1 cellular context compared by ENCODE assay signal in genomic region chr6:52990342-52990741, GRCh38.
TF ChIP-seq lines count a peak whose summit lies in the region.

No MANE protein-coding gene starts in this region.

TF ChIP-seq in GM23338, 12 proteins besides CTCF, POLR2A, EP300 and RAD21 (continued from another document):
- TF ChIP-seq ZNF114 (CRISPR knock-in tag; IDR thresholded peaks at IDR 0.05) = no peak
- TF ChIP-seq CREB1 (CRISPR knock-in tag; IDR thresholded peaks at IDR 0.05; ENCODE audit: low read depth) = no peak
- TF ChIP-seq, protein P1, sequence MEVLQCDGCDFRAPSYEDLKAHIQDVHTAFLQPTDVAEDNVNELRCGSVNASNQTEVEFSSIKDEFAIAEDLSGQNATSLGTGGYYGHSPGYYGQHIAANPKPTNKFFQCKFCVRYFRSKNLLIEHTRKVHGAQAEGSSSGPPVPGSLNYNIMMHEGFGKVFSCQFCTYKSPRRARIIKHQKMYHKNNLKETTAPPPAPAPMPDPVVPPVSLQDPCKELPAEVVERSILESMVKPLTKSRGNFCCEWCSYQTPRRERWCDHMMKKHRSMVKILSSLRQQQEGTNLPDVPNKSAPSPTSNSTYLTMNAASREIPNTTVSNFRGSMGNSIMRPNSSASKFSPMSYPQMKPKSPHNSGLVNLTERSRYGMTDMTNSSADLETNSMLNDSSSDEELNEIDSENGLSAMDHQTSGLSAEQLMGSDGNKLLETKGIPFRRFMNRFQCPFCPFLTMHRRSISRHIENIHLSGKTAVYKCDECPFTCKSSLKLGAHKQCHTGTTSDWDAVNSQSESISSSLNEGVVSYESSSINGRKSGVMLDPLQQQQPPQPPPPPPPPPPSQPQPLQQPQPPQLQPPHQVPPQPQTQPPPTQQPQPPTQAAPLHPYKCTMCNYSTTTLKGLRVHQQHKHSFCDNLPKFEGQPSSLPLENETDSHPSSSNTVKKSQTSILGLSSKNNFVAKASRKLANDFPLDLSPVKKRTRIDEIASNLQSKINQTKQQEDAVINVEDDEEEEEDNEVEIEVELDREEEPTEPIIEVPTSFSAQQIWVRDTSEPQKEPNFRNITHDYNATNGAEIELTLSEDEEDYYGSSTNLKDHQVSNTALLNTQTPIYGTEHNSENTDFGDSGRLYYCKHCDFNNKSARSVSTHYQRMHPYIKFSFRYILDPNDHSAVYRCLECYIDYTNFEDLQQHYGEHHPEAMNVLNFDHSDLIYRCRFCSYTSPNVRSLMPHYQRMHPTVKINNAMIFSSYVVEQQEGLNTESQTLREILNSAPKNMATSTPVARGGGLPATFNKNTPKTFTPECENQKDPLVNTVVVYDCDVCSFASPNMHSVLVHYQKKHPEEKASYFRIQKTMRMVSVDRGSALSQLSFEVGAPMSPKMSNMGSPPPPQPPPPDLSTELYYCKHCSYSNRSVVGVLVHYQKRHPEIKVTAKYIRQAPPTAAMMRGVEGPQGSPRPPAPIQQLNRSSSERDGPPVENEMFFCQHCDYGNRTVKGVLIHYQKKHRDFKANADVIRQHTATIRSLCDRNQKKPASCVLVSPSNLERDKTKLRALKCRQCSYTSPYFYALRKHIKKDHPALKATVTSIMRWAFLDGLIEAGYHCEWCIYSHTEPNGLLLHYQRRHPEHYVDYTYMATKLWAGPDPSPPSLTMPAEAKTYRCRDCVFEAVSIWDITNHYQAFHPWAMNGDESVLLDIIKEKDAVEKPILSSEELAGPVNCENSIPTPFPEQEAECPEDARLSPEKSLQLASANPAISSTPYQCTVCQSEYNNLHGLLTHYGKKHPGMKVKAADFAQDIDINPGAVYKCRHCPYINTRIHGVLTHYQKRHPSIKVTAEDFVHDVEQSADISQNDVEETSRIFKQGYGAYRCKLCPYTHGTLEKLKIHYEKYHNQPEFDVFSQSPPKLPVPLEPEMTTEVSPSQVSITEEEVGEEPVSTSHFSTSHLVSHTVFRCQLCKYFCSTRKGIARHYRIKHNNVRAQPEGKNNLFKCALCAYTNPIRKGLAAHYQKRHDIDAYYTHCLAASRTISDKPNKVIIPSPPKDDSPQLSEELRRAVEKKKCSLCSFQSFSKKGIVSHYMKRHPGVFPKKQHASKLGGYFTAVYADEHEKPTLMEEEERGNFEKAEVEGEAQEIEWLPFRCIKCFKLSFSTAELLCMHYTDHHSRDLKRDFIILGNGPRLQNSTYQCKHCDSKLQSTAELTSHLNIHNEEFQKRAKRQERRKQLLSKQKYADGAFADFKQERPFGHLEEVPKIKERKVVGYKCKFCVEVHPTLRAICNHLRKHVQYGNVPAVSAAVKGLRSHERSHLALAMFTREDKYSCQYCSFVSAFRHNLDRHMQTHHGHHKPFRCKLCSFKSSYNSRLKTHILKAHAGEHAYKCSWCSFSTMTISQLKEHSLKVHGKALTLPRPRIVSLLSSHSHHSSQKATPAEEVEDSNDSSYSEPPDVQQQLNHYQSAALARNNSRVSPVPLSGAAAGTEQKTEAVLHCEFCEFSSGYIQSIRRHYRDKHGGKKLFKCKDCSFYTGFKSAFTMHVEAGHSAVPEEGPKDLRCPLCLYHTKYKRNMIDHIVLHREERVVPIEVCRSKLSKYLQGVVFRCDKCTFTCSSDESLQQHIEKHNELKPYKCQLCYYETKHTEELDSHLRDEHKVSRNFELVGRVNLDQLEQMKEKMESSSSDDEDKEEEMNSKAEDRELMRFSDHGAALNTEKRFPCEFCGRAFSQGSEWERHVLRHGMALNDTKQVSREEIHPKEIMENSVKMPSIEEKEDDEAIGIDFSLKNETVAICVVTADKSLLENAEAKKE (CRISPR knock-in tag; IDR thresholded peaks at IDR 0.05) = no peak
- TF ChIP-seq JUNB (IDR thresholded peaks at IDR 0.05; ENCODE audit: unreplicated experiment) = no peak
- TF ChIP-seq EZH2phosphoT487 (IDR thresholded peaks at IDR 0.05; ENCODE audit: unreplicated experiment) = no peak
